In genomic region chr9:136482793-136483588, GRCh38 we compare ENCODE assay signal across 1 cellular context.
TF ChIP-seq lines count a peak whose summit lies in the region.

A gene with protein sequence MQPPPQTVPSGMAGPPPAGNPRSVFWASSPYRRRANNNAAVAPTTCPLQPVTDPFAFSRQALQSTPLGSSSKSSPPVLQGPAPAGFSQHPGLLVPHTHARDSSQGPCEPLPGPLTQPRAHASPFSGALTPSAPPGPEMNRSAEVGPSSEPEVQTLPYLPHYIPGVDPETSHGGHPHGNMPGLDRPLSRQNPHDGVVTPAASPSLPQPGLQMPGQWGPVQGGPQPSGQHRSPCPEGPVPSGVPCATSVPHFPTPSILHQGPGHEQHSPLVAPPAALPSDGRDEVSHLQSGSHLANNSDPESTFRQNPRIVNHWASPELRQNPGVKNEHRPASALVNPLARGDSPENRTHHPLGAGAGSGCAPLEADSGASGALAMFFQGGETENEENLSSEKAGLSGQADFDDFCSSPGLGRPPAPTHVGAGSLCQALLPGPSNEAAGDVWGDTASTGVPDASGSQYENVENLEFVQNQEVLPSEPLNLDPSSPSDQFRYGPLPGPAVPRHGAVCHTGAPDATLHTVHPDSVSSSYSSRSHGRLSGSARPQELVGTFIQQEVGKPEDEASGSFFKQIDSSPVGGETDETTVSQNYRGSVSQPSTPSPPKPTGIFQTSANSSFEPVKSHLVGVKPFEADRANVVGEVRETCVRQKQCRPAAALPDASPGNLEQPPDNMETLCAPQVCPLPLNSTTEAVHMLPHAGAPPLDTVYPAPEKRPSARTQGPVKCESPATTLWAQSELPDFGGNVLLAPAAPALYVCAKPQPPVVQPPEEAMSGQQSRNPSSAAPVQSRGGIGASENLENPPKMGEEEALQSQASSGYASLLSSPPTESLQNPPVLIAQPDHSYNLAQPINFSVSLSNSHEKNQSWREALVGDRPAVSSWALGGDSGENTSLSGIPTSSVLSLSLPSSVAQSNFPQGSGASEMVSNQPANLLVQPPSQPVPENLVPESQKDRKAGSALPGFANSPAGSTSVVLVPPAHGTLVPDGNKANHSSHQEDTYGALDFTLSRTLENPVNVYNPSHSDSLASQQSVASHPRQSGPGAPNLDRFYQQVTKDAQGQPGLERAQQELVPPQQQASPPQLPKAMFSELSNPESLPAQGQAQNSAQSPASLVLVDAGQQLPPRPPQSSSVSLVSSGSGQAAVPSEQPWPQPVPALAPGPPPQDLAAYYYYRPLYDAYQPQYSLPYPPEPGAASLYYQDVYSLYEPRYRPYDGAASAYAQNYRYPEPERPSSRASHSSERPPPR (N-terminal part only) (minus strand): TSS chr9:136483040. CDS start chr9:136477615, 5,425 bp downstream.

TF ChIP-seq in K562, 482 proteins besides CTCF, POLR2A, EP300 and RAD21 (continued from another document and continues in another):
- TF ChIP-seq, protein P1, sequence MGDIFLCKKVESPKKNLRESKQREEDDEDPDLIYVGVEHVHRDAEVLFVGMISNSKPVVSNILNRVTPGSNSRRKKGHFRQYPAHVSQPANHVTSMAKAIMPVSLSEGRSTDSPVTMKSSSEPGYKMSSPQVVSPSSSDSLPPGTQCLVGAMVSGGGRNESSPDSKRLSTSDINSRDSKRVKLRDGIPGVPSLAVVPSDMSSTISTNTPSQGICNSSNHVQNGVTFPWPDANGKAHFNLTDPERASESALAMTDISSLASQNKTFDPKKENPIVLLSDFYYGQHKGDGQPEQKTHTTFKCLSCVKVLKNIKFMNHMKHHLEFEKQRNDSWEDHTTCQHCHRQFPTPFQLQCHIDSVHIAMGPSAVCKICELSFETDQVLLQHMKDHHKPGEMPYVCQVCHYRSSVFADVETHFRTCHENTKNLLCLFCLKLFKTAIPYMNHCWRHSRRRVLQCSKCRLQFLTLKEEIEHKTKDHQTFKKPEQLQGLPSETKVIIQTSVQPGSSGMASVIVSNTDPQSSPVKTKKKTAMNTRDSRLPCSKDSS (IDR thresholded peaks at IDR 0.05; ENCODE audit: low read depth, partially characterized antibody) = no peak
- TF ChIP-seq CEBPG (CRISPR knock-in tag; IDR thresholded peaks at IDR 0.05) = peak; percentile 66
- no peak for TF ChIP-seq CEBPG (tag; conservative IDR thresholded peaks at IDR 0.05 in 1 of 2, IDR thresholded peaks at IDR 0.05 in 1 of 2)
- no peak for TF ChIP-seq BRF1 (IDR thresholded peaks at IDR 0.05; ENCODE audit: borderline replicate concordance, extremely low read depth, insufficient read length)
- TF ChIP-seq NR2C2 (CRISPR knock-in tag; IDR thresholded peaks at IDR 0.05) = no peak
- TF ChIP-seq NR2C2 (tag; IDR thresholded peaks at IDR 0.05) = no peak
- TF ChIP-seq ZNF217 (CRISPR knock-in tag; IDR thresholded peaks at IDR 0.05) = no peak
- no peak for TF ChIP-seq ZNF79 (CRISPR knock-in tag; IDR thresholded peaks at IDR 0.05; ENCODE audit: low read depth)
- TF ChIP-seq, protein P2, sequence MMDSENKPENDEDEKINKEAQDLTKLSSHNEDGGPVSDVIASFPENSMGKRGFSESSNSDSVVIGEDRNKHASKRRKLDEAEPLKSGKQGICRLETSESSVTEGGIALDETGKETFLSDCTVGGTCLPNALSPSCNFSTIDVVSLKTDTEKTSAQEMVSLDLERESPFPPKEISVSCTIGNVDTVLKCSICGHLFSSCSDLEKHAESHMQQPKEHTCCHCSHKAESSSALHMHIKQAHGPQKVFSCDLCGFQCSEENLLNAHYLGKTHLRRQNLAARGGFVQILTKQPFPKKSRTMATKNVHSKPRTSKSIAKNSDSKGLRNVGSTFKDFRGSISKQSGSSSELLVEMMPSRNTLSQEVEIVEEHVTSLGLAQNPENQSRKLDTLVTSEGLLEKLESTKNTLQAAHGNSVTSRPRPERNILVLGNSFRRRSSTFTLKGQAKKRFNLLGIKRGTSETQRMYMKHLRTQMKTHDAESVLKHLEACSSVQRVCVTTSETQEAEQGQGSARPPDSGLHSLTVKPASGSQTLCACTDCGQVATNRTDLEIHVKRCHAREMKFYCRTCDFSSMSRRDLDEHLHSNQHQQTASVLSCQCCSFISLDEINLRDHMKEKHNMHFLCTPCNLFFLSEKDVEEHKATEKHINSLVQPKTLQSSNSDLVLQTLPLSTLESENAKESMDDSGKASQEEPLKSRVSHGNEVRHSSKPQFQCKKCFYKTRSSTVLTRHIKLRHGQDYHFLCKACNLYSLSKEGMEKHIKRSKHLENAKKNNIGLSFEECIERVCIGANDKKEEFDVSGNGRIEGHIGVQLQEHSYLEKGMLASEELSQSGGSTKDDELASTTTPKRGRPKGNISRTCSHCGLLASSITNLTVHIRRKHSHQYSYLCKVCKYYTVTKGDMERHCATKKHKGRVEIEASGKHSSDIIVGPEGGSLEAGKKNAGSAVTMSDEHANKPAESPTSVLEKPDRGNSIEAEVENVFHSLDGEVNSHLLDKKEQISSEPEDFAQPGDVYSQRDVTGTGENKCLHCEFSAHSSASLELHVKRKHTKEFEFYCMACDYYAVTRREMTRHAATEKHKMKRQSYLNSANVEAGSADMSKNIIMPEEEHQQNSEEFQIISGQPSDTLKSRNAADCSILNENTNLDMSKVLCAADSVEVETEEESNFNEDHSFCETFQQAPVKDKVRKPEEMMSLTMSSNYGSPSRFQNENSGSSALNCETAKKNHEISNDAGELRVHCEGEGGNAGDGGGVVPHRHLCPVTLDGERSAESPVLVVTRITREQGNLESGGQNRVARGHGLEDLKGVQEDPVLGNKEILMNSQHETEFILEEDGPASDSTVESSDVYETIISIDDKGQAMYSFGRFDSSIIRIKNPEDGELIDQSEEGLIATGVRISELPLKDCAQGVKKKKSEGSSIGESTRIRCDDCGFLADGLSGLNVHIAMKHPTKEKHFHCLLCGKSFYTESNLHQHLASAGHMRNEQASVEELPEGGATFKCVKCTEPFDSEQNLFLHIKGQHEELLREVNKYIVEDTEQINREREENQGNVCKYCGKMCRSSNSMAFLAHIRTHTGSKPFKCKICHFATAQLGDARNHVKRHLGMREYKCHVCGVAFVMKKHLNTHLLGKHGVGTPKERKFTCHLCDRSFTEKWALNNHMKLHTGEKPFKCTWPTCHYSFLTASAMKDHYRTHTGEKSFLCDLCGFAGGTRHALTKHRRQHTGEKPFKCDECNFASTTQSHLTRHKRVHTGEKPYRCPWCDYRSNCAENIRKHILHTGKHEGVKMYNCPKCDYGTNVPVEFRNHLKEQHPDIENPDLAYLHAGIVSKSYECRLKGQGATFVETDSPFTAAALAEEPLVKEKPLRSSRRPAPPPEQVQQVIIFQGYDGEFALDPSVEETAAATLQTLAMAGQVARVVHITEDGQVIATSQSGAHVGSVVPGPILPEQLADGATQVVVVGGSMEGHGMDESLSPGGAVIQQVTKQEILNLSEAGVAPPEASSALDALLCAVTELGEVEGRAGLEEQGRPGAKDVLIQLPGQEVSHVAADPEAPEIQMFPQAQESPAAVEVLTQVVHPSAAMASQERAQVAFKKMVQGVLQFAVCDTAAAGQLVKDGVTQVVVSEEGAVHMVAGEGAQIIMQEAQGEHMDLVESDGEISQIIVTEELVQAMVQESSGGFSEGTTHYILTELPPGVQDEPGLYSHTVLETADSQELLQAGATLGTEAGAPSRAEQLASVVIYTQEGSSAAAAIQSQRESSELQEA (IDR thresholded peaks at IDR 0.05; ENCODE audit: low read depth) = no peak
- no peak for TF ChIP-seq ELK1 (CRISPR knock-in tag; IDR thresholded peaks at IDR 0.05)
- peak; percentile 99 for TF ChIP-seq CREB1 (IDR thresholded peaks at IDR 0.05)
- peak; percentile 97 for TF ChIP-seq CREB1 (CRISPR knock-in tag; IDR thresholded peaks at IDR 0.05)
- no peak for TF ChIP-seq SMARCC2 (IDR thresholded peaks at IDR 0.05; ENCODE audit: low read depth)
- TF ChIP-seq HMG20A (CRISPR knock-in tag; conservative IDR thresholded peaks at IDR 0.05) = no peak
- no peak for TF ChIP-seq NR0B1 (IDR thresholded peaks at IDR 0.05; ENCODE audit: partially characterized antibody)
- peak; percentile 95 for TF ChIP-seq SP1 (CRISPR knock-in tag; IDR thresholded peaks at IDR 0.05)
- peak; percentile 37; the same call in 1 of the 2 replicates for TF ChIP-seq ZBTB9 (CRISPR knock-in tag; IDR thresholded peaks at IDR 0.05)
- no peak for TF ChIP-seq BMI1 (IDR thresholded peaks at IDR 0.05; ENCODE audit: low read length)
- no peak for TF ChIP-seq DNMT1 (IDR thresholded peaks at IDR 0.05)
- no peak for TF ChIP-seq KLF1 (tag; IDR thresholded peaks at IDR 0.05)
- no peak for TF ChIP-seq ZNF41 (CRISPR knock-in tag; conservative IDR thresholded peaks at IDR 0.05)
- TF ChIP-seq, protein P3, sequence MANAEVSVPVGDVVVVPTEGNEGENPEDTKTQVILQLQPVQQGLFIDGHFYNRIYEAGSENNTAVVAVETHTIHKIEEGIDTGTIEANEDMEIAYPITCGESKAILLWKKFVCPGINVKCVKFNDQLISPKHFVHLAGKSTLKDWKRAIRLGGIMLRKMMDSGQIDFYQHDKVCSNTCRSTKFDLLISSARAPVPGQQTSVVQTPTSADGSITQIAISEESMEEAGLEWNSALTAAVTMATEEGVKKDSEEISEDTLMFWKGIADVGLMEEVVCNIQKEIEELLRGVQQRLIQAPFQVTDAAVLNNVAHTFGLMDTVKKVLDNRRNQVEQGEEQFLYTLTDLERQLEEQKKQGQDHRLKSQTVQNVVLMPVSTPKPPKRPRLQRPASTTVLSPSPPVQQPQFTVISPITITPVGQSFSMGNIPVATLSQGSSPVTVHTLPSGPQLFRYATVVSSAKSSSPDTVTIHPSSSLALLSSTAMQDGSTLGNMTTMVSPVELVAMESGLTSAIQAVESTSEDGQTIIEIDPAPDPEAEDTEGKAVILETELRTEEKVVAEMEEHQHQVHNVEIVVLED (CRISPR knock-in tag; IDR thresholded peaks at IDR 0.05) = peak; percentile 82
- TF ChIP-seq E4F1 (CRISPR knock-in tag; IDR thresholded peaks at IDR 0.05; ENCODE audit: borderline replicate concordance) = no peak
- no peak for TF ChIP-seq ZNF316 (IDR thresholded peaks at IDR 0.05)
- TF ChIP-seq ELF4 (CRISPR knock-in tag; IDR thresholded peaks at IDR 0.05) = no peak
- TF ChIP-seq MCM7 (IDR thresholded peaks at IDR 0.05) = no peak
- TF ChIP-seq ZNF124 (CRISPR knock-in tag; IDR thresholded peaks at IDR 0.05) = no peak
- TF ChIP-seq TAF7 (tag; IDR thresholded peaks at IDR 0.05) = peak; percentile 23; the same call in 1 of the 2 replicates
- TF ChIP-seq CBX1 (IDR thresholded peaks at IDR 0.05; ENCODE audit: low read depth) = 0 out of 2 replicates have a peak, but pooled peaks have one; percentile 26
- TF ChIP-seq BCL6 (CRISPR knock-in tag; IDR thresholded peaks at IDR 0.05) = no peak
- no peak for TF ChIP-seq ZNF431 (CRISPR knock-in tag; IDR thresholded peaks at IDR 0.05)
- TF ChIP-seq, protein P4, sequence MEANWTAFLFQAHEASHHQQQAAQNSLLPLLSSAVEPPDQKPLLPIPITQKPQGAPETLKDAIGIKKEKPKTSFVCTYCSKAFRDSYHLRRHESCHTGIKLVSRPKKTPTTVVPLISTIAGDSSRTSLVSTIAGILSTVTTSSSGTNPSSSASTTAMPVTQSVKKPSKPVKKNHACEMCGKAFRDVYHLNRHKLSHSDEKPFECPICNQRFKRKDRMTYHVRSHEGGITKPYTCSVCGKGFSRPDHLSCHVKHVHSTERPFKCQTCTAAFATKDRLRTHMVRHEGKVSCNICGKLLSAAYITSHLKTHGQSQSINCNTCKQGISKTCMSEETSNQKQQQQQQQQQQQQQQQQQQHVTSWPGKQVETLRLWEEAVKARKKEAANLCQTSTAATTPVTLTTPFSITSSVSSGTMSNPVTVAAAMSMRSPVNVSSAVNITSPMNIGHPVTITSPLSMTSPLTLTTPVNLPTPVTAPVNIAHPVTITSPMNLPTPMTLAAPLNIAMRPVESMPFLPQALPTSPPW (CRISPR knock-in tag; IDR thresholded peaks at IDR 0.05) = peak; percentile 91
- peak; percentile 84 for TF ChIP-seq TBP (optimal IDR thresholded peaks at IDR 0.05; ENCODE audit: low read depth, low read length)
